Comparison of ENCODE assay signal across 24 cellular contexts in the genomic region with DNA sequence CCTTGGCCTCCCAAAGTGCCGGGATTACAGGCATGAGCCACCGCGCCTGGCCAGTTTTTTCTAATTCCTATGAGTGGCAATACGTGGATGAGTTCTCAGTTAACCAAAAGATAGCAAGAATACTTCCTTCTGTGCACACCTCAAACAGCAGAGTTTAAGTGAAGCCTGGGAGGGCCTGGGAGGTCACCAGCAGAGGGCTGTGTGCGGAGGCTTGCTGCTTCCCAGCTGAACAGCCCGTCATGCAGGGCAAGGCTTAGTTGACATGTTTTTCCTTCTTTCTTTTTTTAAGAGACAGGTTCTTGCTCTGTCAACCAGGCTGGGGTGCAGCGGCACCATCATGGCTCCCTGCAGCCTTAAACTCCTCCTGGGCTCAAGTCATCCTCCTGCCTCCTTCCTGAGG. TPM values are rescaled to one million over a fixed set of nuclear protein-coding genes. Genes with fewer than 3 reads are reported as not detected.
DNase-seq lines count a peak whose midpoint lies in the region; ATAC-seq and TF ChIP-seq lines count a peak whose summit lies in the region.
"Had no signal": no experiment of that assay in that cellular context is flagged by ENCODE, and none has a peak within 500 bp of the region (broad histone marks: within the 10 kb centered on the region; RNA-seq: fewer than 3 reads in every experiment).

No MANE protein-coding gene starts in this region.

- no peaks in the 10 kb centered on the region for H3K27me3 ChIP-seq in BLaER1 treated with 17β-estradiol and CSF1 and Interleukin-3, amounts not matched to agents 10 nM and 100 nM
- no peaks in the 10 kb centered on the region for H3K27me3 ChIP-seq in MM.1S (replicated peaks; ENCODE audit: insufficient read depth, low read length)
- H3K27me3 ChIP-seq in foreskin keratinocyte: peaks cover 15% of the 10 kb centered on the region
- H3K27me3 ChIP-seq: uterus had no signal

- in situ Hi-C loops in astrocyte of the cerebellum (cut with HindIII; ENCODE audit: low sequenced_read_pairs): no loop called here

- H3K9me3 ChIP-seq in BLaER1 treated with 17β-estradiol and CSF1 and Interleukin-3, amounts not matched to agents 10 nM and 100 nM (replicated peaks in 1 of 11): no peaks in the 10 kb centered on the region
- no peaks in the 10 kb centered on the region for H3K9me3 ChIP-seq in MM.1S (replicated peaks; ENCODE audit: insufficient read depth, low read length)
- H3K9me3 ChIP-seq: heart left ventricle, uterus had no signal

- TF ChIP-seq CTCF in MM.1S (IDR thresholded peaks at IDR 0.05; ENCODE audit: low read length) (no peak), astrocyte of the cerebellum (IDR thresholded peaks at IDR 0.05; ENCODE audit: low read depth, low read length, missing control alignments) (peak; percentile 1), neural crest cell (conservative IDR thresholded peaks at IDR 0.05) (peak; percentile 22), foreskin keratinocyte (conservative IDR thresholded peaks at IDR 0.05) (no peak), mesothelial cell of epicardium (IDR thresholded peaks at IDR 0.05; ENCODE audit: unreplicated experiment) (no peak)

- H3K4me1 ChIP-seq in BLaER1 treated with 17β-estradiol and CSF1 and Interleukin-3, amounts not matched to agents 10 nM and 100 nM: peaks cover 16 to 21% (median 19%) of the 10 kb centered on the region in 10 experiments
- H3K4me1 ChIP-seq in MM.1S (ENCODE audit: low read length): peaks cover 3% of the 10 kb centered on the region
- no peaks in the 10 kb centered on the region for H3K4me1 ChIP-seq in foreskin keratinocyte
- H3K4me1 ChIP-seq: parathyroid adenoma, uterus had no signal

- no peak overlapping the region for H3K4me3 ChIP-seq in BLaER1 treated with 17β-estradiol and CSF1 and Interleukin-3, amounts not matched to agents 10 nM and 100 nM
- H3K4me3 ChIP-seq in MM.1S (ENCODE audit: low read length) (no peak overlapping the region), astrocyte of the cerebellum (ENCODE audit: low read depth, low read length) (no peak overlapping the region)

- no peaks in the 10 kb centered on the region for H3K9me3 Mint-ChIP-seq in neural crest cell
- H3K9me3 Mint-ChIP-seq in mesothelial cell of epicardium: no peaks in the 10 kb centered on the region
- H3K9me3 Mint-ChIP-seq: activated CD4-positive, alpha-beta T cell treated with anti-CD3 and anti-CD28 coated beads, Interleukin-2, amount 10 ng/mL, durations not matched to agents 7 days and 5 days had no signal

- no peak for ATAC-seq in foreskin keratinocyte
- ATAC-seq: heart left ventricle had no signal

- no peaks in the 10 kb centered on the region for H3K9me2 ChIP-seq in MM.1S (replicated peaks; ENCODE audit: insufficient read depth, low read length)

- no peaks in the 10 kb centered on the region for H3K36me3 ChIP-seq in BLaER1 treated with 17β-estradiol and CSF1 and Interleukin-3, amounts not matched to agents 10 nM and 100 nM
- no peaks in the 10 kb centered on the region for H3K36me3 ChIP-seq in MM.1S (replicated peaks; ENCODE audit: insufficient read depth, low read length)
- H3K36me3 ChIP-seq: heart left ventricle, uterus had no signal

- H3K27ac Mint-ChIP-seq in neural crest cell (ENCODE audit: unreplicated experiment) (no peak overlapping the region), mesothelial cell of epicardium (no peak overlapping the region)
- H3K27ac Mint-ChIP-seq: activated CD4-positive, alpha-beta T cell treated with anti-CD3 and anti-CD28 coated beads, Interleukin-2, amount 10 ng/mL, durations not matched to agents 7 days and 5 days had no signal

- peaks cover 4% of the 10 kb centered on the region; the same call in 1 of the 2 replicates for H3F3A ChIP-seq in MM.1S (ENCODE audit: insufficient read depth, low read length)

- H3K27me3 Mint-ChIP-seq in neural crest cell (ENCODE audit: low read depth) (no peaks in the 10 kb centered on the region), mesothelial cell of epicardium (ENCODE audit: low read depth) (no peaks in the 10 kb centered on the region)

- no peak overlapping the region for H2AFZ ChIP-seq in MM.1S (ENCODE audit: low read length)
- H2AFZ ChIP-seq: parathyroid adenoma had no signal

- H3K4me1 Mint-ChIP-seq in neural crest cell: peaks cover 11% of the 10 kb centered on the region
- peaks cover 11% of the 10 kb centered on the region for H3K4me1 Mint-ChIP-seq in mesothelial cell of epicardium

- H3K79me2 ChIP-seq in MM.1S (ENCODE audit: low read length): no peaks in the 10 kb centered on the region
- H3K79me2 ChIP-seq: parathyroid adenoma had no signal

- H4K20me1 ChIP-seq in BLaER1 treated with 17β-estradiol and CSF1 and Interleukin-3, amounts not matched to agents 10 nM and 100 nM: no peaks in the 10 kb centered on the region
- H4K20me1 ChIP-seq in MM.1S (ENCODE audit: insufficient read depth, low read length): no peaks in the 10 kb centered on the region

- no peak overlapping the region for H3K9ac ChIP-seq in BLaER1 treated with 17β-estradiol and CSF1 and Interleukin-3, amounts not matched to agents 10 nM and 100 nM
- no peak overlapping the region for H3K9ac ChIP-seq in MM.1S (ENCODE audit: low read length)
- H3K9ac ChIP-seq: parathyroid adenoma had no signal

- DNase-seq in MM.1S (no peak), astrocyte of the cerebellum (ENCODE audit: low read depth) (no peak), neural crest cell (ENCODE audit: low read depth, low spot score) (no peak), cerebellar nuclear complex (lab: John Stamatoyannopoulos, UW) (no peak), foreskin keratinocyte (no peak), mesothelial cell of epicardium (ENCODE audit: low spot score in 2 of 2, unreplicated experiment in 2 of 2) (no peak), middle frontal gyrus (ENCODE audit: extremely low spot score, low spot score) (no peak)
- DNase-seq: activated CD4-positive, alpha-beta T cell treated with anti-CD3 and anti-CD28 coated beads, Interleukin-2, amount 10 ng/mL, durations not matched to agents 7 days and 5 days; activated CD8-positive, alpha-beta memory T cell treated with anti-CD3 and anti-CD28 coated beads, Interleukin-2, amount 50 U/mL, for 48 hours; activated effector memory CD4-positive, alpha-beta T cell treated with anti-CD3 and anti-CD28 coated beads, Interleukin-2, amount 50 U/mL, for 16 hours; amniotic stem cell; C1 segment of cervical spinal cord; H7; heart left ventricle; NCI-H1092 treated with DMSO at 0.1 percent for 48 hours; NCI-H2029 treated with DMSO at 0.1 percent for 48 hours; NCI-H446 treated with DMSO at 0.1 percent for 48 hours; NK-92 treated with Interleukin-12 subunit alpha and Interleukin-12 subunit beta, amount 100 ng/mL, for 24 hours; stimulated activated CD4-positive, alpha-beta T cell treated with anti-CD3 and anti-CD28 coated beads, Interleukin-4, amount 100 ng/mL, for 24 hours; SW 1271; uterus had no signal

- no peaks in the 10 kb centered on the region for H3K36me3 Mint-ChIP-seq in neural crest cell (ENCODE audit: low read depth)
- H3K36me3 Mint-ChIP-seq in mesothelial cell of epicardium: no peaks in the 10 kb centered on the region

- H3K27ac ChIP-seq in BLaER1 treated with 17β-estradiol and CSF1 and Interleukin-3, amounts not matched to agents 10 nM and 100 nM: no peak overlapping the region
- no peak overlapping the region for H3K27ac ChIP-seq in MM.1S (ENCODE audit: low read length)
- no peak overlapping the region for H3K27ac ChIP-seq in foreskin keratinocyte
- H3K27ac ChIP-seq: parathyroid adenoma, uterus had no signal

- no peak overlapping the region for H3K4me3 Mint-ChIP-seq in neural crest cell
- H3K4me3 Mint-ChIP-seq in mesothelial cell of epicardium: no peak overlapping the region
- H3K4me3 Mint-ChIP-seq: activated CD4-positive, alpha-beta T cell treated with anti-CD3 and anti-CD28 coated beads, Interleukin-2, amount 10 ng/mL, durations not matched to agents 7 days and 5 days had no signal

- peak overlapping the region in 10 of 11 experiments; percentile 37 to 81 (median 70); a peak in 19 of 22 replicates for H3K4me2 ChIP-seq in BLaER1 treated with 17β-estradiol and CSF1 and Interleukin-3, amounts not matched to agents 10 nM and 100 nM
- H3K4me2 ChIP-seq in MM.1S (ENCODE audit: low read depth, low read length): peak overlapping the region; percentile 64; the same call in 1 of the 2 replicates

RNA-seq across cellular contexts. Expression of gene GNG4, which starts 17.8 kb away (rescaled TPM):
- total RNA-seq in neural crest cell (35.2 and 38.2 TPM in 2 replicates), foreskin keratinocyte (0.21 and 0.31 TPM in 2 replicates), mesothelial cell of epicardium (2.6 to 3.2 TPM (median 2.9 TPM) in 3 replicates)
- polyA plus RNA-seq in foreskin keratinocyte: 0.19 and 0.20 TPM in 2 replicates
- polyA plus RNA-seq: heart left ventricle, liver had no signal

Comparison
In these comparisons a context has a peak if more than half of its experiments do, and no peak if none do; other contexts are left out.
1. CTCF ChIP-seq: peak in astrocyte of the cerebellum (single experiment) and neural crest cell (single experiment); none in MM.1S (single experiment), foreskin keratinocyte (single experiment) and mesothelial cell of epicardium (single experiment).